Comparison of ENCODE assay signal across 1 cellular context in genomic region chr21:37041706-37042271, GRCh38.
TF ChIP-seq lines count a peak whose summit lies in the region.

No MANE protein-coding gene starts in this region.

TF ChIP-seq in HepG2, 621 proteins besides CTCF, POLR2A, EP300 and RAD21:
- TF ChIP-seq EED (CRISPR knock-in tag; IDR thresholded peaks at IDR 0.05) (no peak), SMARCC2 (IDR thresholded peaks at IDR 0.05) (no peak), REXO4 (CRISPR knock-in tag; IDR thresholded peaks at IDR 0.05; ENCODE audit: borderline replicate concordance) (no peak), ZC3H4 (CRISPR knock-in tag; IDR thresholded peaks at IDR 0.05; ENCODE audit: borderline replicate concordance) (no peak), ISL2 (CRISPR knock-in tag; IDR thresholded peaks at IDR 0.05) (no peak), ONECUT2 (CRISPR knock-in tag; IDR thresholded peaks at IDR 0.05) (no peak), RNF2 (conservative IDR thresholded peaks at IDR 0.05; ENCODE audit: low read depth) (no peak), RFX1 (IDR thresholded peaks at IDR 0.05) (no peak), FOXA1 (IDR thresholded peaks at IDR 0.05) (no peak), FOXA1 (CRISPR knock-in tag; IDR thresholded peaks at IDR 0.05) (no peak)
- TF ChIP-seq, protein P1, sequence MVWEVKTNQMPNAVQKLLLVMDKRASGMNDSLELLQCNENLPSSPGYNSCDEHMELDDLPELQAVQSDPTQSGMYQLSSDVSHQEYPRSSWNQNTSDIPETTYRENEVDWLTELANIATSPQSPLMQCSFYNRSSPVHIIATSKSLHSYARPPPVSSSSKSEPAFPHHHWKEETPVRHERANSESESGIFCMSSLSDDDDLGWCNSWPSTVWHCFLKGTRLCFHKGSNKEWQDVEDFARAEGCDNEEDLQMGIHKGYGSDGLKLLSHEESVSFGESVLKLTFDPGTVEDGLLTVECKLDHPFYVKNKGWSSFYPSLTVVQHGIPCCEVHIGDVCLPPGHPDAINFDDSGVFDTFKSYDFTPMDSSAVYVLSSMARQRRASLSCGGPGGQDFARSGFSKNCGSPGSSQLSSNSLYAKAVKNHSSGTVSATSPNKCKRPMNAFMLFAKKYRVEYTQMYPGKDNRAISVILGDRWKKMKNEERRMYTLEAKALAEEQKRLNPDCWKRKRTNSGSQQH (CRISPR knock-in tag; IDR thresholded peaks at IDR 0.05; ENCODE audit: low read depth): no peak
- TF ChIP-seq, protein P2, sequence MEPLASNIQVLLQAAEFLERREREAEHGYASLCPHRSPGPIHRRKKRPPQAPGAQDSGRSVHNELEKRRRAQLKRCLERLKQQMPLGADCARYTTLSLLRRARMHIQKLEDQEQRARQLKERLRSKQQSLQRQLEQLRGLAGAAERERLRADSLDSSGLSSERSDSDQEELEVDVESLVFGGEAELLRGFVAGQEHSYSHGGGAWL (CRISPR knock-in tag; IDR thresholded peaks at IDR 0.05): no peak
- TF ChIP-seq, protein P3, sequence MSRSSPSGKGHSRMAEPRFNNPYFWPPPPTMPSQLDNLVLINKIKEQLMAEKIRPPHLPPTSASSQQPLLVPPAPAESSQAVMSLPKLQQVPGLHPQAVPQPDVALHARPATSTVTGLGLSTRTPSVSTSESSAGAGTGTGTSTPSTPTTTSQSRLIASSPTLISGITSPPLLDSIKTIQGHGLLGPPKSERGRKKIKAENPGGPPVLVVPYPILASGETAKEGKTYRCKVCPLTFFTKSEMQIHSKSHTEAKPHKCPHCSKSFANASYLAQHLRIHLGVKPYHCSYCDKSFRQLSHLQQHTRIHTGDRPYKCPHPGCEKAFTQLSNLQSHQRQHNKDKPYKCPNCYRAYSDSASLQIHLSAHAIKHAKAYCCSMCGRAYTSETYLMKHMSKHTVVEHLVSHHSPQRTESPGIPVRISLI (CRISPR knock-in tag; IDR thresholded peaks at IDR 0.05; ENCODE audit: borderline replicate concordance): no peak
- TF ChIP-seq, protein P4, sequence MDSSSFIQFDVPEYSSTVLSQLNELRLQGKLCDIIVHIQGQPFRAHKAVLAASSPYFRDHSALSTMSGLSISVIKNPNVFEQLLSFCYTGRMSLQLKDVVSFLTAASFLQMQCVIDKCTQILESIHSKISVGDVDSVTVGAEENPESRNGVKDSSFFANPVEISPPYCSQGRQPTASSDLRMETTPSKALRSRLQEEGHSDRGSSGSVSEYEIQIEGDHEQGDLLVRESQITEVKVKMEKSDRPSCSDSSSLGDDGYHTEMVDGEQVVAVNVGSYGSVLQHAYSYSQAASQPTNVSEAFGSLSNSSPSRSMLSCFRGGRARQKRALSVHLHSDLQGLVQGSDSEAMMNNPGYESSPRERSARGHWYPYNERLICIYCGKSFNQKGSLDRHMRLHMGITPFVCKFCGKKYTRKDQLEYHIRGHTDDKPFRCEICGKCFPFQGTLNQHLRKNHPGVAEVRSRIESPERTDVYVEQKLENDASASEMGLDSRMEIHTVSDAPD (CRISPR knock-in tag; IDR thresholded peaks at IDR 0.05): no peak
TF ChIP-seq in HepG2: peak in this region for 0.
